1 cellular context compared by ENCODE assay signal in the genomic region with DNA sequence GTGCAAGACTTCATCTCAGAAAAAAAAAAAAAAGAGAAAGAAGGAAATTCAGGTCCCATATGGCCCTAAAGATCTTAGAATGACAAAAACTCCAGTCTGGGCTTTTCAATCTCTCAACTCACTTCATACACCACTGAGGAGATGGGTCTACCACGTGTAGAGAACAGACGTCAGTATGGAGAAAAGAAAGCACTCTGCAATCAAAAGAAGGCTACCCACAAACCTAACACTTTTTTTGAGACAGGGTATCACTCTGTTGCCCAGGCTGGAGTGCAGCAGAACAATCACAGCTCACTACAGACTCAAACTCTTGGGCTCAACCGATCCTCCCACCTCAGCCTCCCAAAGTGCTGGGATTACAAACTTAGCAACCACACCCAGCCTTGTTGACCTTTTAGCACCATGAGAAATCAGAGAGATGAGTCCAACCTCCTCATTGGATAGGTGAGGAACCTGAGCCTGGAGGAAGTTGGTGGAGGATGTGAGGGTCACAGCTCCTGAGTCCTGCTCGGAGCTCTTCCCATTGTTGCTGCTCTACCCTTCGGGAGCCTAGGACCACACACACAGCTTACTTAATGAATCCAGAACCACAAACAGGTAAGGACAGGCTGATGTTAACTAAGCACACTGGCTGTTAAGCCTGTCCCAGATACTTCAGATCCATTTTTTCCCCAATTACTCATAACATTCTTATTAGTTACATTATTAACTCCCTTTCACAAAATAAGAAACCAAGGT.
TF ChIP-seq lines count a peak whose summit lies in the region.

No MANE protein-coding gene starts in this region.

TF ChIP-seq in IMR-90, 13 proteins besides CTCF, POLR2A, EP300 and RAD21:
- TF ChIP-seq FOS (IDR thresholded peaks at IDR 0.05; ENCODE audit: low read depth, low read length) = no peak
- TF ChIP-seq MAZ (IDR thresholded peaks at IDR 0.05; ENCODE audit: borderline replicate concordance, low read depth, low read length) = no peak
- no peak for TF ChIP-seq RFX5 (IDR thresholded peaks at IDR 0.05; ENCODE audit: low read depth, low read length)
- no peak for TF ChIP-seq SMC3 (IDR thresholded peaks at IDR 0.05; ENCODE audit: low read depth, low read length)
